ENCODE assay signal across 8 cellular contexts in genomic region chr7:107150375-107151073, GRCh38. TPM values are rescaled to one million over a fixed set of nuclear protein-coding genes. Genes with fewer than 3 reads are reported as not detected.
A peak's percentile ranks its signal among the peaks of the same experiment; 100 is the strongest.
DNase-seq lines count a peak whose midpoint lies in the region; ATAC-seq and TF ChIP-seq lines count a peak whose summit lies in the region.

No MANE protein-coding gene starts in this region.

- no peak overlapping the region for H3K9ac ChIP-seq in DND-41 (ENCODE audit: low read depth, low read length)
- no peak overlapping the region for H3K9ac ChIP-seq in smooth muscle cell (ENCODE audit: low read depth)

- DNase-seq in DND-41 (peak; percentile 72), NAMALWA (ENCODE audit: low spot score) (peak; percentile 92), SKM-1 treated with dmso at 0.1 percent for 144 hours (lab: John Stamatoyannopoulos, UW; ENCODE audit: unreplicated experiment) (peak; percentile 47), left ventricle myocardium inferior (peak; percentile 58), smooth muscle cell (lab: John Stamatoyannopoulos, UW; ENCODE audit: unreplicated experiment) (peak; percentile 8), GF-D8 (lab: John Stamatoyannopoulos, UW) (no peak), islet precursor cell (no peak)
- DNase-seq in activated naive CD8-positive, alpha-beta T cell treated with anti-CD3 and anti-CD28 coated beads for 36 hours, result peak; percentile 39

- no peaks in the 10 kb centered on the region for H3K4me1 ChIP-seq in DND-41 (ENCODE audit: insufficient read depth, low read length)
- peaks cover 10% of the 10 kb centered on the region for H3K4me1 ChIP-seq in left ventricle myocardium inferior
- H3K4me1 ChIP-seq in smooth muscle cell (ENCODE audit: low read depth), result no peaks in the 10 kb centered on the region

- no peak overlapping the region for H3K27ac Mint-ChIP-seq in activated naive CD8-positive, alpha-beta T cell treated with anti-CD3 and anti-CD28 coated beads for 36 hours

- H3K4me2 ChIP-seq in DND-41 (ENCODE audit: insufficient read depth, low read length) (no peak overlapping the region), smooth muscle cell (no peak overlapping the region)

- H2AFZ ChIP-seq in DND-41 (ENCODE audit: low read depth, low read length), result no peak overlapping the region
- no peak overlapping the region for H2AFZ ChIP-seq in smooth muscle cell (ENCODE audit: low read depth)

- no peaks in the 10 kb centered on the region for H3K79me2 ChIP-seq in DND-41 (ENCODE audit: insufficient read depth, low read length)
- H3K79me2 ChIP-seq in smooth muscle cell (ENCODE audit: low read depth), result no peaks in the 10 kb centered on the region

- TF ChIP-seq CTCF in DND-41 (IDR thresholded peaks at IDR 0.05; ENCODE audit: borderline replicate concordance, extremely low read depth, low read length, poor library complexity, severe bottlenecking) (peak; percentile 70), left ventricle myocardium inferior (IDR thresholded peaks at IDR 0.05; ENCODE audit: borderline replicate concordance) (peak; percentile 75), smooth muscle cell (IDR thresholded peaks at IDR 0.05; ENCODE audit: borderline replicate concordance, insufficient read depth, poor library complexity, severe bottlenecking) (peak; percentile 69)

- H3K4me1 Mint-ChIP-seq in activated naive CD8-positive, alpha-beta T cell treated with anti-CD3 and anti-CD28 coated beads for 36 hours, result peaks cover 8% of the 10 kb centered on the region

- intact Hi-C loops in left ventricle myocardium inferior (cut with micrococcal nuclease), result loop anchor here (5.0 kb wide), 1 partner anchor 353 kb away; no protein-coding TSS in a partner anchor

- H3K27ac ChIP-seq in DND-41 (ENCODE audit: low read length) (no peak overlapping the region), left ventricle myocardium inferior (replicated peaks) (no peak overlapping the region), smooth muscle cell (ENCODE audit: low read depth) (no peak overlapping the region)

- ATAC-seq in DND-41 (ENCODE audit: insufficient read depth, low read depth), result peak; percentile 80

- H3K9me3 Mint-ChIP-seq in activated naive CD8-positive, alpha-beta T cell treated with anti-CD3 and anti-CD28 coated beads for 36 hours, result no peaks in the 10 kb centered on the region

- H3K27me3 ChIP-seq in DND-41 (ENCODE audit: insufficient read depth, low read length, poor library complexity) (no peaks in the 10 kb centered on the region), left ventricle myocardium inferior (ENCODE audit: low read depth) (no peaks in the 10 kb centered on the region), smooth muscle cell (ENCODE audit: low read depth) (no peaks in the 10 kb centered on the region)

- H3F3A ChIP-seq in smooth muscle cell (ENCODE audit: low read depth), result no peaks in the 10 kb centered on the region

- H3K9me3 ChIP-seq in DND-41 (ENCODE audit: insufficient read depth, low read length, severe bottlenecking), result no peaks in the 10 kb centered on the region
- no peaks in the 10 kb centered on the region for H3K9me3 ChIP-seq in left ventricle myocardium inferior (replicated peaks)
- H3K9me3 ChIP-seq in smooth muscle cell (replicated peaks; ENCODE audit: low read depth), result no peaks in the 10 kb centered on the region

- H3K36me3 ChIP-seq in DND-41 (ENCODE audit: insufficient read depth, low read length) (no peaks in the 10 kb centered on the region), left ventricle myocardium inferior (no peaks in the 10 kb centered on the region), smooth muscle cell (ENCODE audit: low read depth) (no peaks in the 10 kb centered on the region)

- H3K4me3 Mint-ChIP-seq in activated naive CD8-positive, alpha-beta T cell treated with anti-CD3 and anti-CD28 coated beads for 36 hours, result no peak overlapping the region

- H3K36me3 Mint-ChIP-seq in activated naive CD8-positive, alpha-beta T cell treated with anti-CD3 and anti-CD28 coated beads for 36 hours, result no peaks in the 10 kb centered on the region

- H4K20me1 ChIP-seq in DND-41 (ENCODE audit: insufficient read depth, low read length) (no peaks in the 10 kb centered on the region), smooth muscle cell (ENCODE audit: low read depth) (no peaks in the 10 kb centered on the region)

- WGBS in smooth muscle cell (ENCODE audit: low lambda C conversion rate), result 26% methylated on average over 4 of the region's 4 CpGs

- no peak overlapping the region for H3K4me3 ChIP-seq in DND-41 (ENCODE audit: low read depth in 1 of 2, low read length in 2 of 2)
- no peak overlapping the region for H3K4me3 ChIP-seq in left ventricle myocardium inferior
- H3K4me3 ChIP-seq in smooth muscle cell, result no peak overlapping the region

- no peaks in the 10 kb centered on the region for H3K27me3 Mint-ChIP-seq in activated naive CD8-positive, alpha-beta T cell treated with anti-CD3 and anti-CD28 coated beads for 36 hours

RNA-seq across cellular contexts. Expression of gene HBP1, which starts 18.3 kb away (rescaled TPM):
- total RNA-seq in activated naive CD8-positive, alpha-beta T cell treated with anti-CD3 and anti-CD28 coated beads for 36 hours, result 10 to 100 TPM; 19.4 to 19.7 TPM
- total RNA-seq in left ventricle myocardium inferior (56.9 TPM), smooth muscle cell (102 and 105 TPM in 2 replicates)
- polyA plus RNA-seq in smooth muscle cell, result 57.9 and 61.2 TPM in 2 replicates

Comparison
In these comparisons a context has a peak if more than half of its experiments do, and no peak if none do; other contexts are left out.
1. DNase-seq: peak in DND-41 (single experiment), NAMALWA (single experiment), SKM-1 treated with dmso at 0.1 percent for 144 hours (single experiment), activated naive CD8-positive, alpha-beta T cell treated with anti-CD3 and anti-CD28 coated beads for 36 hours (single experiment), left ventricle myocardium inferior (single experiment) and smooth muscle cell (single experiment); none in GF-D8 (single experiment) and islet precursor cell (single experiment).
2. Peak in every context shown above with its lines, with median percentiles within 50 percentile points of each other: CTCF ChIP-seq.